Comparison of ENCODE assay signal across 7 cellular contexts in the genomic region with DNA sequence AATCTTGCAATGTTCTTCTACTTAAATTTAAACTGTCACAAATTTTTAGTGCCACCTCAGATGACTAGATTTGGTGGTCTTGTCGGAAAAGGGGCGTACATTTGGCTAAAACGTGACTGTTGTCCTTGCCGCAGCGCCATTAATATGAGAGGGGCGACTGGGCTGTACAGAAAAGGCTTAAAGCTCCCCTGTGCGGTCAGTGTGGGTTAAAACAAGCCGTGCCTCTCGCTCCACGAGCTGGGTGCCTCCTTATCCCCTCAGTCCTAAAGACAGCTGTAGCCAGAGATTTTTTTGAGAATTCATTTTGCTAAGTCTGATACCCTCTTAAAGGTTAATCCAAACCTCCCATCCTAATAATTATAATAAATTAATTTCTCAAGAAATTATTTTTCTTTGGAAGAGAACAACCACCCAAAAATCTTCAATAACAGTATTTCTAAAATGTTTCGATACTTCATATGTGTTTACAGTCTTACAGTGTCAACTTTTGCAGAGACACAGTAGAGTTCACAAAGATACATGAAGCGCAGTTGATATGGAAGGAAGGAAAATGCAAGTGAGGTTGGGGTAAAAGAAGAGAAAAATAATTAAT.
DNase-seq lines count a peak whose midpoint lies in the region; ATAC-seq and TF ChIP-seq lines count a peak whose summit lies in the region.

No MANE protein-coding gene starts in this region.

- no peak overlapping the region for H3K4me3 ChIP-seq in choroid plexus epithelial cell (ENCODE audit: low read depth, low read length)
- H3K4me3 ChIP-seq in aorta (ENCODE audit: low read length in 2 of 2) = no peak overlapping the region

- H3K4me1 ChIP-seq in aorta (ENCODE audit: control insufficient read depth in 1 of 2, insufficient read depth in 2 of 2, low read length in 2 of 2) = no peaks in the 10 kb centered on the region

- TF ChIP-seq CTCF in choroid plexus epithelial cell (conservative IDR thresholded peaks at IDR 0.05; ENCODE audit: low read depth, low read length) = peak; percentile 79

- H3K36me3 ChIP-seq in aorta (ENCODE audit: control insufficient read depth in 1 of 2, insufficient read depth in 2 of 2, low read length in 1 of 2) = no peaks in the 10 kb centered on the region

- 22 to 35% methylated on average over 12 of the region's 12 CpGs for WGBS in aorta, 2 donors

- intact Hi-C loops in aorta (cut with DNase I) = loop anchor here in 1 of 2 donors (10.0 kb wide), 1 partner anchor 869 kb away; no protein-coding TSS in a partner anchor

- peak; percentile 41 for DNase-seq in EL
- DNase-seq in HCEC 1CT = peak; percentile 32
- peak; percentile 60 for DNase-seq in NCI-H69 (lab: John Stamatoyannopoulos, UW)
- DNase-seq in choroid plexus epithelial cell (ENCODE audit: low read depth) = peak; percentile 63
- peak; percentile 56 to 57 for DNase-seq in lung microvascular endothelial cell (ENCODE audit: low read depth in 2 of 2)
- DNase-seq in aorta = no peak
- no peak for DNase-seq in activated effector memory CD4-positive, alpha-beta T cell treated with anti-CD3 and anti-CD28 coated beads, Interleukin-2, amount 50 U/mL, for 16 hours

- peak; percentile 86 for ATAC-seq in aorta (ENCODE audit: low FRiP score)

- H3K9me3 ChIP-seq in aorta (ENCODE audit: control insufficient read depth, low read length) = no peaks in the 10 kb centered on the region

- no peaks in the 10 kb centered on the region for H3K27me3 ChIP-seq in aorta (ENCODE audit: control insufficient read depth in 1 of 2, insufficient read depth in 2 of 2, low read length in 1 of 2)

- H3K27ac ChIP-seq in aorta (ENCODE audit: low read depth in 1 of 2, low read length in 2 of 2) = no peak overlapping the region

Comparison
In these comparisons a context has a peak if more than half of its experiments do, and no peak if none do; other contexts are left out.
1. DNase-seq: peak in EL (single experiment), HCEC 1CT (single experiment), NCI-H69 (single experiment), choroid plexus epithelial cell (single experiment) and lung microvascular endothelial cell (2 of 2); none in aorta (0 of 2) and activated effector memory CD4-positive, alpha-beta T cell treated with anti-CD3 and anti-CD28 coated beads, Interleukin-2, amount 50 U/mL, for 16 hours (single experiment).